Comparison of ENCODE assay signal across 1 cellular context in genomic region chr20:37190354-37190753, GRCh38.
TF ChIP-seq lines count a peak whose summit lies in the region.

No MANE protein-coding gene starts in this region.

TF ChIP-seq in GM12878, 131 proteins besides CTCF, POLR2A, EP300 and RAD21 (continued from another document):
- TF ChIP-seq SREBF1 (IDR thresholded peaks at IDR 0.05; ENCODE audit: low read length) (no peak), SMARCA5 (IDR thresholded peaks at IDR 0.05) (no peak), IKZF1 (conservative IDR thresholded peaks at IDR 0.05) (no peak), JUNB (IDR thresholded peaks at IDR 0.05) (no peak), EGR1 (IDR thresholded peaks at IDR 0.05; ENCODE audit: borderline replicate concordance in 1 of 2, low read depth in 2 of 2, low read length in 2 of 2) (no peak), EZH2 (IDR thresholded peaks at IDR 0.05; ENCODE audit: borderline replicate concordance, control insufficient read depth, low read depth, low read length) (no peak), MTA2 (IDR thresholded peaks at IDR 0.05; ENCODE audit: low read depth) (no peak), RELA (IDR thresholded peaks at IDR 0.05; ENCODE audit: borderline replicate concordance, partially characterized antibody) (no peak), GATAD2B (conservative IDR thresholded peaks at IDR 0.05; ENCODE audit: low read depth) (no peak), KLF5 (IDR thresholded peaks at IDR 0.05; ENCODE audit: partially characterized antibody) (no peak), PBX3 (IDR thresholded peaks at IDR 0.05; ENCODE audit: insufficient replicate concordance, low read depth, low read length) (no peak), NR2F1 (conservative IDR thresholded peaks at IDR 0.05) (no peak), PML (IDR thresholded peaks at IDR 0.05; ENCODE audit: low read length) (no peak), KDM1A (IDR thresholded peaks at IDR 0.05; ENCODE audit: borderline replicate concordance) (no peak), IKZF2 (IDR thresholded peaks at IDR 0.05) (no peak), NRF1 (conservative IDR thresholded peaks at IDR 0.05; ENCODE audit: low read depth, low read length) (no peak)
- TF ChIP-seq, protein P1, sequence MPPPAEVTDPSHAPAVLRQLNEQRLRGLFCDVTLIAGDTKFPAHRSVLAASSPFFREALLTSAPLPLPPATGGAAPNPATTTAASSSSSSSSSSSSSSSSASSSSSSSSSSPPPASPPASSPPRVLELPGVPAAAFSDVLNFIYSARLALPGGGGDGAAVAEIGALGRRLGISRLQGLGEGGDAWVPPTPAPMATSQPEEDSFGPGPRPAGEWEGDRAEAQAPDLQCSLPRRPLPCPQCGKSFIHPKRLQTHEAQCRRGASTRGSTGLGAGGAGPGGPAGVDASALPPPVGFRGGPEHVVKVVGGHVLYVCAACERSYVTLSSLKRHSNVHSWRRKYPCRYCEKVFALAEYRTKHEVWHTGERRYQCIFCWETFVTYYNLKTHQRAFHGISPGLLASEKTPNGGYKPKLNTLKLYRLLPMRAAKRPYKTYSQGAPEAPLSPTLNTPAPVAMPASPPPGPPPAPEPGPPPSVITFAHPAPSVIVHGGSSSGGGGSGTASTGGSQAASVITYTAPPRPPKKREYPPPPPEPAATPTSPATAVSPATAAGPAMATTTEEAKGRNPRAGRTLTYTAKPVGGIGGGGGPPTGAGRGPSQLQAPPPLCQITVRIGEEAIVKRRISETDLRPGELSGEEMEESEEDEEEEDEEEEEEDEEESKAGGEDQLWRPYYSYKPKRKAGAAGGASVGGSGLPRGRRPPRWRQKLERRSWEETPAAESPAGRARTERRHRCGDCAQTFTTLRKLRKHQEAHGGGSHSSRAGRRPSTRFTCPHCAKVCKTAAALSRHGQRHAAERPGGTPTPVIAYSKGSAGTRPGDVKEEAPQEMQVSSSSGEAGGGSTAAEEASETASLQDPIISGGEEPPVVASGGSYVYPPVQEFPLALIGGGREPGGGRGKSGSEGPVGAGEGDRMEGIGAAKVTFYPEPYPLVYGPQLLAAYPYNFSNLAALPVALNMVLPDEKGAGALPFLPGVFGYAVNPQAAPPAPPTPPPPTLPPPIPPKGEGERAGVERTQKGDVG (CRISPR knock-in tag; IDR thresholded peaks at IDR 0.05), result no peak
- TF ChIP-seq, protein P2, sequence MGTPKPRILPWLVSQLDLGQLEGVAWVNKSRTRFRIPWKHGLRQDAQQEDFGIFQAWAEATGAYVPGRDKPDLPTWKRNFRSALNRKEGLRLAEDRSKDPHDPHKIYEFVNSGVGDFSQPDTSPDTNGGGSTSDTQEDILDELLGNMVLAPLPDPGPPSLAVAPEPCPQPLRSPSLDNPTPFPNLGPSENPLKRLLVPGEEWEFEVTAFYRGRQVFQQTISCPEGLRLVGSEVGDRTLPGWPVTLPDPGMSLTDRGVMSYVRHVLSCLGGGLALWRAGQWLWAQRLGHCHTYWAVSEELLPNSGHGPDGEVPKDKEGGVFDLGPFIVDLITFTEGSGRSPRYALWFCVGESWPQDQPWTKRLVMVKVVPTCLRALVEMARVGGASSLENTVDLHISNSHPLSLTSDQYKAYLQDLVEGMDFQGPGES (IDR thresholded peaks at IDR 0.05), result no peak
